In the genomic region with DNA sequence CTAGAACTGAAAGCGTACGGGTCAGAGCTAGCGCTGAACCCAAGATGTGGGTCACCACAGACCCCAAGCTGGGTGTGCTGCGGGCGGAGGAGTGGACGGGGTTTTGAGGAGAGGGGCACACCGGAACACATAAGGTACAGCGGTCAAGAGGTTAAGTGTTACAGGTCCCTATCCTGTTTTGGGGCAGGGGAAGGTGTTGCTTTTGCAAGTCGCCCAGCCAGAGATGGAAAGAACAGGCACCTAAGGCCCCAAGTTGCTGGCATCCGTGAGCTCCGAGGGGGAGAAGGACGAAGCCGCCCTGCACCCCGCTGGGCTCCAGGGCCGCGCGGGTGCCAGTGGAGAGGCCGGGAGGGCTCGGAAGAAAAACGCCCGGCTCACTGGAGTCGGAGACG, we compare ENCODE assay signal across 10 cellular contexts. TPM values are rescaled to one million over a fixed set of nuclear protein-coding genes. Genes with fewer than 3 reads are reported as not detected.
A peak's percentile ranks its signal among the peaks of the same experiment; 100 is the strongest.
DNase-seq lines count a peak whose midpoint lies in the region; ATAC-seq, FAIRE-seq and TF ChIP-seq lines count a peak whose summit lies in the region.
"Had no signal": no experiment of that assay in that cellular context is flagged by ENCODE, and none has a peak within 500 bp of the region (broad histone marks: within the 10 kb centered on the region; RNA-seq: fewer than 3 reads in every experiment).

No MANE protein-coding gene starts in this region.

- no peak for TF ChIP-seq POLR2A in endothelial cell of umbilical vein (IDR thresholded peaks at IDR 0.05; ENCODE audit: low read depth, low read length)

- peak overlapping the region; percentile 93 for H3K4me2 ChIP-seq in endothelial cell of umbilical vein (ENCODE audit: insufficient read depth, low read length)

- H3K36me3 Mint-ChIP-seq in nephron (ENCODE audit: low read depth) (no peaks in the 10 kb centered on the region), osteocyte (ENCODE audit: unreplicated experiment) (no peaks in the 10 kb centered on the region)

- peak overlapping the region; percentile 80; the same call in 1 of the 2 replicates for H3K4me3 ChIP-seq in ACC112 (ENCODE audit: low read depth, low read length)
- H3K4me3 ChIP-seq in HUES48 (ENCODE audit: low read depth, low read length), result peak overlapping the region; percentile 73
- peak overlapping the region in 1 of 3 experiments; percentile 54 for H3K4me3 ChIP-seq in endothelial cell of umbilical vein (replicated peaks in 1 of 3; ENCODE audit: insufficient read depth in 1 of 3, low read depth in 1 of 3, low read length in 3 of 3)

- peak overlapping the region; percentile 26 to 45 (median 35) for H3K4me3 Mint-ChIP-seq in nephron
- no peak overlapping the region for H3K4me3 Mint-ChIP-seq in osteocyte (ENCODE audit: unreplicated experiment)

- CTCF ChIA-PET in endothelial cell of umbilical vein (lab: Charles Lee), result interaction anchor here (0.6 to 6.9 kb wide), 14 partner anchors 9 to 330 kb away, joined by 3 to 97 read pairs (median 4); no protein-coding TSS in a partner anchor

- TF ChIP-seq CTCF in endothelial cell of umbilical vein (IDR thresholded peaks at IDR 0.05; ENCODE audit: extremely low read depth in 1 of 2, insufficient read depth in 1 of 2, low read depth in 1 of 2, low read length in 2 of 2), result no peak
- no peak for TF ChIP-seq CTCF in nephron (IDR thresholded peaks at IDR 0.05; ENCODE audit: unreplicated experiment in 3 of 3)
- no peak for TF ChIP-seq CTCF in osteocyte (IDR thresholded peaks at IDR 0.05)

- peaks cover 6% of the 10 kb centered on the region for H3K4me1 ChIP-seq in ACC112 (ENCODE audit: control insufficient read depth, insufficient read depth, low read length, unreplicated experiment)
- H3K4me1 ChIP-seq in HUES48 (ENCODE audit: control insufficient read depth, insufficient read depth, low read length), result peaks cover 26% of the 10 kb centered on the region
- H3K4me1 ChIP-seq in endothelial cell of umbilical vein (ENCODE audit: control insufficient read depth, extremely low read depth, insufficient read depth, low read length), result peaks cover 18% of the 10 kb centered on the region

- no peaks in the 10 kb centered on the region for H4K20me1 ChIP-seq in endothelial cell of umbilical vein (replicated peaks; ENCODE audit: control insufficient read depth, extremely low read depth, insufficient read depth, low read length)

- no peak for FAIRE-seq in endothelial cell of umbilical vein (lab: Jason Lieb, UNC)
- FAIRE-seq: colon had no signal

- intact Hi-C loops in endothelial cell of umbilical vein (cut with micrococcal nuclease), result loop anchor here (10.0 kb wide), 2 partner anchors 352 to 478 kb away; no protein-coding TSS in a partner anchor

- H3K79me2 ChIP-seq in ACC112 (ENCODE audit: control insufficient read depth, insufficient read depth, low read length, unreplicated experiment) (no peaks in the 10 kb centered on the region), endothelial cell of umbilical vein (ENCODE audit: control insufficient read depth, insufficient read depth, low read length) (no peaks in the 10 kb centered on the region)

- ATAC-seq in HG03378 (IDR thresholded peaks at IDR 0.05; ENCODE audit: unreplicated experiment), result no peak

- DNase-seq in endothelial cell of umbilical vein (ENCODE audit: low read depth, low spot score) (no peak), NCI-H345 (lab: John Stamatoyannopoulos, UW) (no peak), NCI-H1105 (lab: John Stamatoyannopoulos, UW) (no peak), osteocyte (ENCODE audit: extremely low spot score, unreplicated experiment) (no peak)
- DNase-seq: NCI-H1417 had no signal

- H3K27me3 Mint-ChIP-seq in nephron (ENCODE audit: low read depth), result peaks cover 12% of the 10 kb centered on the region
- peaks cover 8% of the 10 kb centered on the region for H3K27me3 Mint-ChIP-seq in osteocyte (ENCODE audit: unreplicated experiment)

- H2AFZ ChIP-seq in ACC112 (ENCODE audit: low read length, unreplicated experiment), result no peak overlapping the region
- H2AFZ ChIP-seq in endothelial cell of umbilical vein (ENCODE audit: low read depth, low read length), result peak overlapping the region; percentile 70

- dilution Hi-C loops in endothelial cell of umbilical vein (cut with MboI; ENCODE audit: extremely low pct_ligation_motif_present, low sequenced_read_pairs), result no loop called here

- no TSS peak for BruUV-seq in endothelial cell of umbilical vein (replicated peaks; lab: Mats Ljungman, UMichigan)

- H3K4me1 Mint-ChIP-seq in nephron (peaks cover 13% of the 10 kb centered on the region), osteocyte (ENCODE audit: unreplicated experiment) (no peaks in the 10 kb centered on the region)

- no peak overlapping the region for H3K27ac ChIP-seq in ACC112 (ENCODE audit: low read depth, low read length)
- H3K27ac ChIP-seq in HUES48 (ENCODE audit: low read depth, low read length), result no peak overlapping the region
- no peak overlapping the region for H3K27ac ChIP-seq in endothelial cell of umbilical vein (ENCODE audit: insufficient read depth, low read depth, low read length)

- H3K36me3 ChIP-seq in ACC112 (ENCODE audit: insufficient read depth, low read length) (no peaks in the 10 kb centered on the region), HUES48 (ENCODE audit: control insufficient read depth, insufficient read depth, low read length) (no peaks in the 10 kb centered on the region), endothelial cell of umbilical vein (ENCODE audit: control insufficient read depth in 2 of 2, extremely low read depth in 1 of 2, insufficient read depth in 2 of 2, low read length in 2 of 2) (no peaks in the 10 kb centered on the region)

- H3K9me3 Mint-ChIP-seq in nephron (no peaks in the 10 kb centered on the region), osteocyte (ENCODE audit: unreplicated experiment) (no peaks in the 10 kb centered on the region)

- H3K9me3 ChIP-seq in HUES48 (ENCODE audit: control insufficient read depth, insufficient read depth, low read length) (no peaks in the 10 kb centered on the region), endothelial cell of umbilical vein (replicated peaks; ENCODE audit: control insufficient read depth, insufficient read depth, low read length) (no peaks in the 10 kb centered on the region)

- peaks cover 33% of the 10 kb centered on the region for H3K27me3 ChIP-seq in ACC112 (ENCODE audit: insufficient read depth, low read length)
- peaks cover 34% of the 10 kb centered on the region for H3K27me3 ChIP-seq in HUES48 (ENCODE audit: control insufficient read depth, insufficient read depth, low read length)
- H3K27me3 ChIP-seq in endothelial cell of umbilical vein (ENCODE audit: control insufficient read depth in 2 of 2, insufficient read depth in 2 of 2, low read length in 2 of 2), result peaks cover 1 to 6% of the 10 kb centered on the region in 2 experiments

- POLR2A ChIA-PET in endothelial cell of umbilical vein (lab: Charles Lee), result no interaction called here

- no peak overlapping the region for H3K27ac Mint-ChIP-seq in nephron
- no peak overlapping the region for H3K27ac Mint-ChIP-seq in osteocyte (ENCODE audit: unreplicated experiment)

- H3K9me1 ChIP-seq in endothelial cell of umbilical vein (replicated peaks; ENCODE audit: control insufficient read depth, extremely low read depth, insufficient read depth, low read length), result no peaks in the 10 kb centered on the region

- H3K9ac ChIP-seq in HUES48 (ENCODE audit: low read depth, low read length) (peak overlapping the region; percentile 40), endothelial cell of umbilical vein (replicated peaks; ENCODE audit: extremely low read depth, insufficient read depth, low read length) (no peak overlapping the region)

TF ChIP-seq in endothelial cell of umbilical vein, 7 proteins besides CTCF, POLR2A, EP300 and RAD21:
- TF ChIP-seq MYC (IDR thresholded peaks at IDR 0.05; ENCODE audit: low read depth, low read length) (no peak), FOS (IDR thresholded peaks at IDR 0.05; ENCODE audit: borderline replicate concordance, insufficient read depth, low read length) (no peak), POLR2AphosphoS5 (IDR thresholded peaks at IDR 0.05; ENCODE audit: insufficient read depth, low read depth, low read length) (no peak), EZH2 (IDR thresholded peaks at IDR 0.05; ENCODE audit: borderline replicate concordance, low read depth, low read length, severe bottlenecking) (no peak), JUN (IDR thresholded peaks at IDR 0.05; ENCODE audit: borderline replicate concordance, insufficient read depth, insufficient read length, low read depth) (no peak), GATA2 (IDR thresholded peaks at IDR 0.05; ENCODE audit: insufficient read depth, insufficient read length, low read depth, low read length) (no peak)
- TF ChIP-seq, protein P1, sequence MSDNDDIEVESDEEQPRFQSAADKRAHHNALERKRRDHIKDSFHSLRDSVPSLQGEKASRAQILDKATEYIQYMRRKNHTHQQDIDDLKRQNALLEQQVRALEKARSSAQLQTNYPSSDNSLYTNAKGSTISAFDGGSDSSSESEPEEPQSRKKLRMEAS (IDR thresholded peaks at IDR 0.05; ENCODE audit: insufficient read depth, insufficient read length), result no peak
TF ChIP-seq in endothelial cell of umbilical vein: peak in this region for 0.

RNA-seq across cellular contexts. Expression of a gene that starts 0.9 kb away (rescaled TPM):
- total RNA-seq in endothelial cell of umbilical vein, result 3.0 and 3.3 TPM in 2 replicates
- 2.1 TPM in 2 replicates for polyA plus RNA-seq in endothelial cell of umbilical vein
- 1.5 and 2.0 TPM in 2 replicates for polyA plus RNA-seq in endothelial cell of umbilical vein (2011; cell fraction: cytosol; rRNA removed)
- polyA plus RNA-seq in endothelial cell of umbilical vein (2011; cell fraction: nucleus; rRNA removed), result 2.7 and 3.1 TPM in 2 replicates
- polyA plus RNA-seq in endothelial cell of umbilical vein (2012), result 2.3 and 2.7 TPM in 2 replicates
- 2.6 and 7.0 TPM in 2 replicates for polyA minus RNA-seq in endothelial cell of umbilical vein
- not detected for polyA minus RNA-seq in endothelial cell of umbilical vein (2011; cell fraction: cytosol; rRNA and poly(A)+ RNA removed)
- polyA minus RNA-seq in endothelial cell of umbilical vein (2011; cell fraction: nucleus; rRNA and poly(A)+ RNA removed), result 4.0 and 4.6 TPM in 2 replicates
- total RNA-seq in osteocyte, result not detected in 2 replicates
